In genomic region chr1:230797376-230798186, GRCh38 we compare ENCODE assay signal across 8 cellular contexts. TPM values are rescaled to one million over a fixed set of nuclear protein-coding genes. Genes with fewer than 3 reads are reported as not detected.
DNase-seq lines count a peak whose midpoint lies in the region; ATAC-seq and TF ChIP-seq lines count a peak whose summit lies in the region.
"Had no signal": no experiment of that assay in that cellular context is flagged by ENCODE, and none has a peak within 500 bp of the region (broad histone marks: within the 10 kb centered on the region; RNA-seq: fewer than 3 reads in every experiment).

No MANE protein-coding gene starts in this region.

- H3K9me3 ChIP-seq in Loucy (ENCODE audit: insufficient read depth, low read depth, low read length) (no peaks in the 10 kb centered on the region), adipocyte (ENCODE audit: control insufficient read depth, low read length) (no peaks in the 10 kb centered on the region), heart right ventricle (no peaks in the 10 kb centered on the region)
- no peaks in the 10 kb centered on the region for H3K9me3 ChIP-seq in CD4-positive, alpha-beta T cell (ENCODE audit: control insufficient read depth, low read length)

- H3K4me3 Mint-ChIP-seq in CD4-positive, alpha-beta T cell = no peak overlapping the region

- no peaks in the 10 kb centered on the region for H3K4me1 Mint-ChIP-seq in CD4-positive, alpha-beta T cell (ENCODE audit: low read depth)

- no peak overlapping the region for H3K9ac ChIP-seq in Loucy (ENCODE audit: low read depth, low read length, poor library complexity, severe bottlenecking)
- H3K9ac ChIP-seq in adipocyte (ENCODE audit: low read length) = no peak overlapping the region

- WGBS in heart right ventricle, 2 donors = 56 to 58% methylated on average over 18 of the region's 18 CpGs

- H3K27ac Mint-ChIP-seq in CD4-positive, alpha-beta T cell = no peak overlapping the region

- no peaks in the 10 kb centered on the region for H3F3A ChIP-seq in Loucy (ENCODE audit: low read depth)

- peak overlapping the region; percentile 38; the same call in 1 of the 2 replicates for H2AFZ ChIP-seq in Loucy (ENCODE audit: low read length)

- no peaks in the 10 kb centered on the region for H3K79me2 ChIP-seq in Loucy (ENCODE audit: insufficient read depth, low read length)

- H3K9me3 Mint-ChIP-seq in CD4-positive, alpha-beta T cell = no peaks in the 10 kb centered on the region

- H3K4me2 ChIP-seq in Loucy (ENCODE audit: low read depth, low read length, poor library complexity, severe bottlenecking) = no peak overlapping the region

- H3K27me3 ChIP-seq in Loucy (ENCODE audit: insufficient read depth, low read length, poor library complexity, severe bottlenecking) = no peaks in the 10 kb centered on the region
- H3K27me3 ChIP-seq in adipocyte (replicated peaks; ENCODE audit: control insufficient read depth, insufficient read depth, low read length) = no peaks in the 10 kb centered on the region
- H3K27me3 ChIP-seq in heart right ventricle = no peaks in the 10 kb centered on the region
- peaks cover 8% of the 10 kb centered on the region for H3K27me3 ChIP-seq in CD4-positive, alpha-beta T cell (ENCODE audit: control insufficient read depth, insufficient read depth, low read length)

- H3K36me3 Mint-ChIP-seq in CD4-positive, alpha-beta T cell (ENCODE audit: low read depth) = no peaks in the 10 kb centered on the region

- H4K20me1 ChIP-seq in Loucy (ENCODE audit: insufficient read depth, low read length, poor library complexity, severe bottlenecking) = no peaks in the 10 kb centered on the region

- DNase-seq in GM03348 (ENCODE audit: low spot score) (peak; percentile 88), adipocyte (ENCODE audit: low read depth) (peak; percentile 92), heart right ventricle (peak; percentile 41 to 75), retina (peak; percentile 81), NCI-H226 (no peak)
- no peak for DNase-seq in CD4-positive, alpha-beta T cell

- CTCF ChIA-PET in CD4-positive, alpha-beta T cell (lab: Charles Lee) = no interaction called here

- TF ChIP-seq CTCF in Loucy (conservative IDR thresholded peaks at IDR 0.05; ENCODE audit: low read length) (peak; percentile 63), heart right ventricle (IDR thresholded peaks at IDR 0.05) (peak; percentile 60 to 90 (median 78))
- no peak for TF ChIP-seq CTCF in CD4-positive, alpha-beta T cell (IDR thresholded peaks at IDR 0.05)

- H3K4me1 ChIP-seq in Loucy (ENCODE audit: insufficient read depth, low read length, poor library complexity, severe bottlenecking) (no peaks in the 10 kb centered on the region), adipocyte (ENCODE audit: control insufficient read depth, insufficient read depth, low read length) (no peaks in the 10 kb centered on the region), heart right ventricle (no peaks in the 10 kb centered on the region)

- H3K36me3 ChIP-seq in Loucy (ENCODE audit: insufficient read depth, low read length) = no peaks in the 10 kb centered on the region
- no peaks in the 10 kb centered on the region for H3K36me3 ChIP-seq in adipocyte (ENCODE audit: control insufficient read depth, insufficient read depth, low read length, severe bottlenecking)
- no peaks in the 10 kb centered on the region for H3K36me3 ChIP-seq in heart right ventricle

- H3K27ac ChIP-seq in heart right ventricle = no peak overlapping the region
- H3K27ac ChIP-seq in CD4-positive, alpha-beta T cell (ENCODE audit: low read depth, low read length) = no peak overlapping the region

- no peaks in the 10 kb centered on the region for H3K9me2 ChIP-seq in Loucy (replicated peaks; ENCODE audit: low read depth, low read length)

- peaks cover 34% of the 10 kb centered on the region for H3K27me3 Mint-ChIP-seq in CD4-positive, alpha-beta T cell

- POLR2A ChIA-PET in CD4-positive, alpha-beta T cell (lab: Charles Lee) = no interaction called here

- intact Hi-C loops in heart right ventricle (cut with DNase I) = loop anchor here (1.0 to 10.0 kb wide), 7 partner anchors 119 to 420 kb away; no protein-coding TSS in a partner anchor
- intact Hi-C loops in CD4-positive, alpha-beta T cell (cut with DNase I, micrococcal nuclease) = loop anchor here in 1 of 2 experiments (5.0 kb wide), 1 partner anchor 415 kb away; no protein-coding TSS in a partner anchor

- peak; percentile 81 to 93 (median 90) for ATAC-seq in heart right ventricle
- no peak for ATAC-seq in CD4-positive, alpha-beta T cell (ENCODE audit: poor library complexity)

- H3K4me3 ChIP-seq in Loucy (ENCODE audit: low read length, poor library complexity, severe bottlenecking) = no peak overlapping the region
- H3K4me3 ChIP-seq in adipocyte (ENCODE audit: low read length) = no peak overlapping the region
- no peak overlapping the region for H3K4me3 ChIP-seq in heart right ventricle

RNA-seq across cellular contexts. Expression of gene CAPN9, which starts 50.4 kb away (rescaled TPM):
- under 1 TPM in 3 of 10 donors, not detected in 7; 0.22 to 0.25 (median 0.24) TPM for total RNA-seq in heart right ventricle
- not detected for polyA plus RNA-seq in heart right ventricle
- not detected for total RNA-seq in CD4-positive, alpha-beta T cell
- total RNA-seq: activated CD8-positive, alpha-beta memory T cell treated with anti-CD3 and anti-CD28 coated beads for 36 hours had no signal

Comparison
In these comparisons a context has a peak if more than half of its experiments do, and no peak if none do; other contexts are left out.
1. DNase-seq: peak in GM03348 (single experiment), adipocyte (single experiment), heart right ventricle (2 of 2) and retina (single experiment); none in CD4-positive, alpha-beta T cell (0 of 10) and NCI-H226 (single experiment).